ENCODE assay signal across 8 cellular contexts in the genomic region with DNA sequence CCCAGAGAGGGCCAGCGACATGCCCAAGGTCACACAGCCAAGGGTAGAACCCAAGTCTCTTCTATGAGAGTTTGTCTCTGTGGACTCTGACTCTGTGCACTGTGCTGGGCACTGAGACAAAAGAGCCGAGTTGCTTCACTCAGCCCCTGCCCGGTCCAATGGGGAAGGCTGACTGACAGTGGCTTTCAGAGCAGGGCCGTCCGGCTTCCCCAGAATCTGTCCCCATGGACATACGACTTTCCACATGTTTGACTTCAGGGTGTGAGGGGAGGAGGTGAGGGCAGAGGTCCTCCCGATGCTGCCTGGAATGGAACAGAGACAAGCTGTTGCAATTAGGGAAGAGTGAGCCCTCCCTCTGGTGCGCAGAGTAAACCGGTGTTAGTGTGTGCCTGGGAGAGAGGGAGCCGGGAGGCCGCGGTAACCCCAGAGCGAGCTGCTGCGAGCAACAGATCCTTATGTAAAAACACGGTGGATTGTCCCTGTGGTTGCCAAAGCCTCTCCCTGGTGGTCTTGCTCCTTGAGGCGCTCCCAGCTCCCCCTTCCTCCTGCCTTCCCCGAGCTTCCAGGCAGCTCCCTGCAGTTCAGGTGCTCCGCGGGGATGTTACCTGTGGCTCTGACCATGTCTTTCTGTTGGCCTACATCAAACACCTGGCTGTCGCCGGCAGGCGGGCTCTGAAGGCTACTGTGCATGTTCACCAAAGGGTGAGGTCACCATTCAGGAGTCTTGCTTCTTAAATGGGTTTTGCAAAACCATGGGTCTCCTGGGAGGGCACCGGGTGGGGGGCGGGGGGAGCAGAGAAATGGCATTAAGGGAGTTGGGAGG. TPM values are rescaled to one million over a fixed set of nuclear protein-coding genes. Genes with fewer than 3 reads are reported as not detected.
DNase-seq lines count a peak whose midpoint lies in the region; ATAC-seq and TF ChIP-seq lines count a peak whose summit lies in the region.

No MANE protein-coding gene starts in this region.

- H3K36me3 ChIP-seq in ascending aorta (no peaks in the 10 kb centered on the region), iPS-20b (ENCODE audit: insufficient read depth, low read depth, low read length) (no peaks in the 10 kb centered on the region), spleen (peaks cover 0 to 18% (median 0%) of the 10 kb centered on the region in 6 donors)

- H3K4me1 ChIP-seq in ascending aorta (peaks cover 6 to 68% of the 10 kb centered on the region in 2 donors), iPS-20b (ENCODE audit: insufficient read depth, low read length) (peaks cover 15% of the 10 kb centered on the region; the same call in 1 of the 2 replicates), spleen (peaks cover 19 to 84% (median 62%) of the 10 kb centered on the region in 6 donors)

- no peaks in the 10 kb centered on the region for H3K9me3 ChIP-seq in ascending aorta
- H3K9me3 ChIP-seq in iPS-20b (ENCODE audit: insufficient read depth, low read depth, low read length), result no peaks in the 10 kb centered on the region
- H3K9me3 ChIP-seq in spleen, result no peaks in the 10 kb centered on the region

- ATAC-seq in GM21619 (IDR thresholded peaks at IDR 0.05; ENCODE audit: unreplicated experiment), result no peak

- H3K27ac ChIP-seq in ascending aorta, result peak overlapping the region; percentile 97
- no peak overlapping the region for H3K27ac ChIP-seq in iPS-20b (ENCODE audit: low read length)
- peak overlapping the region; percentile 13 to 98 (median 94) for H3K27ac ChIP-seq in spleen

- 17 to 31% (median 23%) methylated on average over 23 to 24 of the region's 24 CpGs for WGBS in spleen, 5 donors

- peak; percentile 14 for DNase-seq in NOMO-1 treated with DMSO at 0.1 percent for 48 hours (lab: John Stamatoyannopoulos, UW; ENCODE audit: unreplicated experiment)
- no peak for DNase-seq in NOMO-1 (lab: John Stamatoyannopoulos, UW; ENCODE audit: unreplicated experiment in 2 of 2)
- DNase-seq in ascending aorta (ENCODE audit: low spot score in 2 of 2), result peak in 1 of 2 donors; percentile 71
- DNase-seq in spleen, result no peak
- DNase-seq in NCI-H2196 treated with DMSO at 0.1 percent for 48 hours (lab: John Stamatoyannopoulos, UW; ENCODE audit: unreplicated experiment), result no peak
- DNase-seq in NCI-H1694 treated with DMSO at 0.1 percent for 48 hours (lab: John Stamatoyannopoulos, UW), result no peak

- no peak for TF ChIP-seq POLR2A in spleen (IDR thresholded peaks at IDR 0.05)

- intact Hi-C loops in ascending aorta (cut with DNase I) (loop anchor here (1.0 to 10.0 kb wide), 7 partner anchors 39 to 1571 kb away; partner anchors contain the start of genes GNRH2, MRPS26, SDCBP2 and SOX12), spleen (cut with DNase I; ENCODE audit: low total_unique reads) (no loop called here)

- H3K27me3 ChIP-seq in ascending aorta (no peaks in the 10 kb centered on the region), iPS-20b (ENCODE audit: insufficient read depth, low read length) (peaks cover 43% of the 10 kb centered on the region), spleen (replicated peaks in 1 of 7) (peaks cover 0 to 45% (median 4%) of the 10 kb centered on the region in 7 donors)

- peak overlapping the region; percentile 80 to 97 for H3K4me3 ChIP-seq in ascending aorta
- H3K4me3 ChIP-seq in iPS-20b (ENCODE audit: low read length), result peak overlapping the region; percentile 66
- H3K4me3 ChIP-seq in spleen, result peak overlapping the region; percentile 41 to 80 (median 58)

- peak overlapping the region; percentile 30; the same call in 1 of the 2 replicates for H3K9ac ChIP-seq in iPS-20b (ENCODE audit: low read depth, low read length)

- TF ChIP-seq CTCF in ascending aorta (IDR thresholded peaks at IDR 0.05) (peak in 1 of 3 experiments; percentile 6), spleen (IDR thresholded peaks at IDR 0.05 in 8 of 11, conservative IDR thresholded peaks at IDR 0.05 in 3 of 11) (no peak)

RNA-seq across cellular contexts. Expression of gene SIRPA, which starts 0.7 kb away (rescaled TPM):
- total RNA-seq in ascending aorta (72.8 TPM), spleen (100 to 1,000 TPM in 1 of 7 donors, 10 to 100 TPM in 6; 28.9 to 104 (median 48.0) TPM)
- polyA plus RNA-seq in spleen, result 10 to 100 TPM in 2 of 3 donors, 1 to 10 TPM in 1; 9.8 to 15.9 (median 10.7) TPM
